8 cellular contexts compared by ENCODE assay signal in the genomic region with DNA sequence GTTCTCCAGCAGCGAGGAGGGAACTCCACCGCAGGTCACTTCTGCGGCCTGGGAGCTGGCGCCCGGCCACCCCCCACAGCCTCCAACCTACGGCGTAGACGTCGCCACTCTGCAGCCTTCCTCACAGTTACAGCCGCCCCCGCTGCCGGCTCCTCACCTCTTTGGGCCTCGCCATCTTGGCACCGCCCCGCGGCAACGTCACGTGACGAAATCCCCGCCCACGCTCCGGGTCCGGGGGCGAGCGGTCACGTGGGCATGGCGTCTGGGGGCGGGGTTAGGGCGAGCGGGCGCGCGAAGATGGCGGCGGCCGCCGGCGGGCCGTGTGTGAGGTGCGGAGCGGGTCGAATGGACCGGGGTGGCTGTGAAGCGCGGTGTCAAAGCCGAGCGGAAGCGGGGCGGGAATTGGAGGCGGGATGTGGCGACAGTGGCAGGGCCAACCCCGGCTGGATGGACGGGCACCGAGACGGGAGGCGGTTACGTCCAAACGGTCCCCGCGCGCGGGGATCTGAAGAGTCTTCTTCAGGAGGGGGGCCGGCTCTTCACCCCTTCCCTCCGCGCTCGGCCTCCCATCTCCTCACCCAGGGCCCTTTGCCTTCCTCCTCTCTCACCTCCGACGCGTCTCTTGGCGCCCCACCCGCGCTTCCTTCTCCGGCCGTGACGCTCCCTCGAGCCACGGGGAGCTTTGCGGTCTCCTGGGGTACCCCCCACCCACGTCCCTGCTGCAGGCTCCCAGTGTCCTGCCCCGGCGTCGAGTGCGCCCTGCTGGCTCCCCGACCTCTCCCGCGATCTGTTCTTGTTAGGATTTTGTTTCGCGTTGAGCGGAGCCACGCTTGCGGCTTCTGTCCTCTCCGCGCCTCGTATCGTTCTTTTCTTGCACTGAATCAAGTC. TPM values are rescaled to one million over a fixed set of nuclear protein-coding genes. Genes with fewer than 3 reads are reported as not detected.
DNase-seq lines count a peak whose midpoint lies in the region; ATAC-seq and TF ChIP-seq lines count a peak whose summit lies in the region.

A gene (minus strand): TSS at position 181 of the 888 bp plus-strand sequence. CDS start 300 bp downstream, outside the sequence.
A gene with protein sequence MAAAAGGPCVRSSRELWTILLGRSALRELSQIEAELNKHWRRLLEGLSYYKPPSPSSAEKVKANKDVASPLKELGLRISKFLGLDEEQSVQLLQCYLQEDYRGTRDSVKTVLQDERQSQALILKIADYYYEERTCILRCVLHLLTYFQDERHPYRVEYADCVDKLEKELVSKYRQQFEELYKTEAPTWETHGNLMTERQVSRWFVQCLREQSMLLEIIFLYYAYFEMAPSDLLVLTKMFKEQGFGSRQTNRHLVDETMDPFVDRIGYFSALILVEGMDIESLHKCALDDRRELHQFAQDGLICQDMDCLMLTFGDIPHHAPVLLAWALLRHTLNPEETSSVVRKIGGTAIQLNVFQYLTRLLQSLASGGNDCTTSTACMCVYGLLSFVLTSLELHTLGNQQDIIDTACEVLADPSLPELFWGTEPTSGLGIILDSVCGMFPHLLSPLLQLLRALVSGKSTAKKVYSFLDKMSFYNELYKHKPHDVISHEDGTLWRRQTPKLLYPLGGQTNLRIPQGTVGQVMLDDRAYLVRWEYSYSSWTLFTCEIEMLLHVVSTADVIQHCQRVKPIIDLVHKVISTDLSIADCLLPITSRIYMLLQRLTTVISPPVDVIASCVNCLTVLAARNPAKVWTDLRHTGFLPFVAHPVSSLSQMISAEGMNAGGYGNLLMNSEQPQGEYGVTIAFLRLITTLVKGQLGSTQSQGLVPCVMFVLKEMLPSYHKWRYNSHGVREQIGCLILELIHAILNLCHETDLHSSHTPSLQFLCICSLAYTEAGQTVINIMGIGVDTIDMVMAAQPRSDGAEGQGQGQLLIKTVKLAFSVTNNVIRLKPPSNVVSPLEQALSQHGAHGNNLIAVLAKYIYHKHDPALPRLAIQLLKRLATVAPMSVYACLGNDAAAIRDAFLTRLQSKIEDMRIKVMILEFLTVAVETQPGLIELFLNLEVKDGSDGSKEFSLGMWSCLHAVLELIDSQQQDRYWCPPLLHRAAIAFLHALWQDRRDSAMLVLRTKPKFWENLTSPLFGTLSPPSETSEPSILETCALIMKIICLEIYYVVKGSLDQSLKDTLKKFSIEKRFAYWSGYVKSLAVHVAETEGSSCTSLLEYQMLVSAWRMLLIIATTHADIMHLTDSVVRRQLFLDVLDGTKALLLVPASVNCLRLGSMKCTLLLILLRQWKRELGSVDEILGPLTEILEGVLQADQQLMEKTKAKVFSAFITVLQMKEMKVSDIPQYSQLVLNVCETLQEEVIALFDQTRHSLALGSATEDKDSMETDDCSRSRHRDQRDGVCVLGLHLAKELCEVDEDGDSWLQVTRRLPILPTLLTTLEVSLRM (N-terminal part only) (plus strand): TSS at position 277 of the 888 bp plus-strand sequence. CDS start 21 bp downstream, at position 298.

- H3K36me3 ChIP-seq in liver (ENCODE audit: control insufficient read depth in 4 of 4, insufficient read depth in 3 of 4, low read depth in 1 of 4, low read length in 3 of 4) = peaks cover 0 to 5% (median 3%) of the 10 kb centered on the region in 4 donors

- under 1% methylated on average over 95 of the region's 95 CpGs for WGBS in liver

- H3K9me3 ChIP-seq in liver (ENCODE audit: control insufficient read depth in 4 of 4, low read length in 3 of 4) = no peaks in the 10 kb centered on the region

- peaks cover 6 to 21% (median 13%) of the 10 kb centered on the region in 4 donors for H3K4me1 ChIP-seq in liver (ENCODE audit: control insufficient read depth in 4 of 4, insufficient read depth in 4 of 4, low read length in 3 of 4)

- H3K9ac ChIP-seq in liver (ENCODE audit: low read depth in 1 of 2, low read length in 2 of 2) = peak within 1 kb of the TSS; percentile 53 to 85

- TF ChIP-seq CTCF in C4-2B (conservative IDR thresholded peaks at IDR 0.05) (no peak), liver (IDR thresholded peaks at IDR 0.05; ENCODE audit: low read depth, low read length, missing input control) (no peak)

- no peak for TF ChIP-seq RAD21 in liver (IDR thresholded peaks at IDR 0.05)

- peak within 1 kb of the TSS; percentile 61 to 84 (median 78) for H3K4me3 ChIP-seq in liver (ENCODE audit: low read depth in 1 of 3, low read length in 3 of 3)

- DNase-seq in NCI-H748 treated with DMSO at 0.1 percent for 48 hours (lab: John Stamatoyannopoulos, UW) (peak; percentile 90), dermis blood vessel endothelial cell (peak; percentile 96)
- DNase-seq in activated CD4-positive, alpha-beta T cell treated with anti-CD3 and anti-CD28 coated beads, Interleukin-2, amount 50 U/mL, for 4 hours = peak; percentile 99
- DNase-seq in stimulated activated CD4-positive, alpha-beta T cell treated with anti-CD3 and anti-CD28 coated beads, Interleukin-4, amount 100 ng/mL, for 1 hour = peak; percentile 100

- H3K27ac ChIP-seq in C4-2B (peak within 1 kb of the TSS; percentile 95), liver (ENCODE audit: low read depth in 1 of 2, low read length in 2 of 2) (peak within 1 kb of the TSS; percentile 90 to 91)

- peak; percentile 71 for ATAC-seq in GM19351 (IDR thresholded peaks at IDR 0.05; ENCODE audit: unreplicated experiment)
- peak; percentile 59 for ATAC-seq in HG03520 (IDR thresholded peaks at IDR 0.05; ENCODE audit: unreplicated experiment)

- H3K27me3 ChIP-seq in liver (ENCODE audit: control insufficient read depth in 4 of 4, insufficient read depth in 4 of 4, low read length in 3 of 4) = no peaks in the 10 kb centered on the region

TF ChIP-seq in liver, 16 proteins besides CTCF, POLR2A, EP300 and RAD21 (continues in another document):
- TF ChIP-seq TAF1 (conservative IDR thresholded peaks at IDR 0.05) (no peak), SP1 (IDR thresholded peaks at IDR 0.05) (peak; percentile 36), RXRA (IDR thresholded peaks at IDR 0.05) (no peak), FOXA2 (IDR thresholded peaks at IDR 0.05) (no peak), YY1 (IDR thresholded peaks at IDR 0.05) (peak; percentile 98), FOXA1 (IDR thresholded peaks at IDR 0.05) (no peak), NR2F2 (IDR thresholded peaks at IDR 0.05) (no peak), HNF4G (IDR thresholded peaks at IDR 0.05) (no peak), GABPA (IDR thresholded peaks at IDR 0.05 in 1 of 2, conservative IDR thresholded peaks at IDR 0.05 in 1 of 2) (peak in 1 of 2 donors; percentile 62), EGR1 (IDR thresholded peaks at IDR 0.05; ENCODE audit: low read depth in 2 of 2) (peak; percentile 99 to 100), HNF4A (conservative IDR thresholded peaks at IDR 0.05) (no peak), JUND (IDR thresholded peaks at IDR 0.05) (no peak)
- TF ChIP-seq, protein P1, sequence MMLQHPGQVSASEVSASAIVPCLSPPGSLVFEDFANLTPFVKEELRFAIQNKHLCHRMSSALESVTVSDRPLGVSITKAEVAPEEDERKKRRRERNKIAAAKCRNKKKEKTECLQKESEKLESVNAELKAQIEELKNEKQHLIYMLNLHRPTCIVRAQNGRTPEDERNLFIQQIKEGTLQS (IDR thresholded peaks at IDR 0.05) = no peak
- TF ChIP-seq, protein P2, sequence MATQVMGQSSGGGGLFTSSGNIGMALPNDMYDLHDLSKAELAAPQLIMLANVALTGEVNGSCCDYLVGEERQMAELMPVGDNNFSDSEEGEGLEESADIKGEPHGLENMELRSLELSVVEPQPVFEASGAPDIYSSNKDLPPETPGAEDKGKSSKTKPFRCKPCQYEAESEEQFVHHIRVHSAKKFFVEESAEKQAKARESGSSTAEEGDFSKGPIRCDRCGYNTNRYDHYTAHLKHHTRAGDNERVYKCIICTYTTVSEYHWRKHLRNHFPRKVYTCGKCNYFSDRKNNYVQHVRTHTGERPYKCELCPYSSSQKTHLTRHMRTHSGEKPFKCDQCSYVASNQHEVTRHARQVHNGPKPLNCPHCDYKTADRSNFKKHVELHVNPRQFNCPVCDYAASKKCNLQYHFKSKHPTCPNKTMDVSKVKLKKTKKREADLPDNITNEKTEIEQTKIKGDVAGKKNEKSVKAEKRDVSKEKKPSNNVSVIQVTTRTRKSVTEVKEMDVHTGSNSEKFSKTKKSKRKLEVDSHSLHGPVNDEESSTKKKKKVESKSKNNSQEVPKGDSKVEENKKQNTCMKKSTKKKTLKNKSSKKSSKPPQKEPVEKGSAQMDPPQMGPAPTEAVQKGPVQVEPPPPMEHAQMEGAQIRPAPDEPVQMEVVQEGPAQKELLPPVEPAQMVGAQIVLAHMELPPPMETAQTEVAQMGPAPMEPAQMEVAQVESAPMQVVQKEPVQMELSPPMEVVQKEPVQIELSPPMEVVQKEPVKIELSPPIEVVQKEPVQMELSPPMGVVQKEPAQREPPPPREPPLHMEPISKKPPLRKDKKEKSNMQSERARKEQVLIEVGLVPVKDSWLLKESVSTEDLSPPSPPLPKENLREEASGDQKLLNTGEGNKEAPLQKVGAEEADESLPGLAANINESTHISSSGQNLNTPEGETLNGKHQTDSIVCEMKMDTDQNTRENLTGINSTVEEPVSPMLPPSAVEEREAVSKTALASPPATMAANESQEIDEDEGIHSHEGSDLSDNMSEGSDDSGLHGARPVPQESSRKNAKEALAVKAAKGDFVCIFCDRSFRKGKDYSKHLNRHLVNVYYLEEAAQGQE (IDR thresholded peaks at IDR 0.05) = peak; percentile 26
- TF ChIP-seq, protein P3, sequence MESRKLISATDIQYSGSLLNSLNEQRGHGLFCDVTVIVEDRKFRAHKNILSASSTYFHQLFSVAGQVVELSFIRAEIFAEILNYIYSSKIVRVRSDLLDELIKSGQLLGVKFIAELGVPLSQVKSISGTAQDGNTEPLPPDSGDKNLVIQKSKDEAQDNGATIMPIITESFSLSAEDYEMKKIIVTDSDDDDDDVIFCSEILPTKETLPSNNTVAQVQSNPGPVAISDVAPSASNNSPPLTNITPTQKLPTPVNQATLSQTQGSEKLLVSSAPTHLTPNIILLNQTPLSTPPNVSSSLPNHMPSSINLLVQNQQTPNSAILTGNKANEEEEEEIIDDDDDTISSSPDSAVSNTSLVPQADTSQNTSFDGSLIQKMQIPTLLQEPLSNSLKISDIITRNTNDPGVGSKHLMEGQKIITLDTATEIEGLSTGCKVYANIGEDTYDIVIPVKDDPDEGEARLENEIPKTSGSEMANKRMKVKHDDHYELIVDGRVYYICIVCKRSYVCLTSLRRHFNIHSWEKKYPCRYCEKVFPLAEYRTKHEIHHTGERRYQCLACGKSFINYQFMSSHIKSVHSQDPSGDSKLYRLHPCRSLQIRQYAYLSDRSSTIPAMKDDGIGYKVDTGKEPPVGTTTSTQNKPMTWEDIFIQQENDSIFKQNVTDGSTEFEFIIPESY (IDR thresholded peaks at IDR 0.05) = no peak

RNA-seq across cellular contexts. Expression of the first gene that starts in this region (rescaled TPM):
- total RNA-seq in dermis blood vessel endothelial cell (38.4 and 45.6 TPM in 2 replicates), liver (10 to 100 TPM; 10.0 to 13.4 TPM)
- 10 to 100 TPM in 1 of 2 donors, 1 to 10 TPM in 1; 9.5 to 15.3 TPM for polyA plus RNA-seq in liver

RNA-seq across cellular contexts. Expression of the second gene that starts in this region (rescaled TPM):
- 45.6 and 94.3 TPM in 2 replicates for total RNA-seq in dermis blood vessel endothelial cell
- 10 to 100 TPM; 31.4 to 34.7 TPM for total RNA-seq in liver
- 1 to 10 TPM; 6.9 to 7.0 TPM for polyA plus RNA-seq in liver

Comparison
In these comparisons a context has a peak if more than half of its experiments do, and no peak if none do; other contexts are left out.
1. Peak in every context shown above with its lines: DNase-seq, ATAC-seq, H3K4me3 ChIP-seq and H3K27ac ChIP-seq.